Comparison of ENCODE assay signal across 17 cellular contexts in genomic region chr7:118648002-118648401, GRCh38.
DNase-seq lines count a peak whose midpoint lies in the region; ATAC-seq, FAIRE-seq and TF ChIP-seq lines count a peak whose summit lies in the region.
"Had no signal": no experiment of that assay in that cellular context is flagged by ENCODE, and none has a peak within 500 bp of the region (broad histone marks: within the 10 kb centered on the region; RNA-seq: fewer than 3 reads in every experiment).

No MANE protein-coding gene starts in this region.

- H3K79me1 ChIP-seq in H1 (ENCODE audit: low read depth, low read length), result no peaks in the 10 kb centered on the region

- TF ChIP-seq POLR2A in HCT116 (IDR thresholded peaks at IDR 0.05; ENCODE audit: borderline replicate concordance, extremely low read depth, insufficient read depth, insufficient read length) (no peak), H1 (IDR thresholded peaks at IDR 0.05; ENCODE audit: control extremely low read depth in 1 of 2, low read depth in 2 of 2, low read length in 2 of 2) (no peak), upper lobe of left lung (IDR thresholded peaks at IDR 0.05) (no peak)

- no peak overlapping the region for H2AFZ ChIP-seq in HCT116 (ENCODE audit: low read depth, low read length, poor library complexity, severe bottlenecking)
- no peak overlapping the region for H2AFZ ChIP-seq in PC-3 (ENCODE audit: low read length)
- H2AFZ ChIP-seq in H1 (ENCODE audit: low read length), result 0 out of 2 replicates have a peak overlapping the region, but pooled peaks have one; percentile 34
- H2AFZ ChIP-seq: GM23248 had no signal

- BruUV-seq in HCT116 (replicated peaks; lab: Mats Ljungman, UMichigan) (no TSS peak), PC-3 (replicated peaks; lab: Mats Ljungman, UMichigan) (no TSS peak)

- peak; percentile 7 for TF ChIP-seq CTCF in D721Med (IDR thresholded peaks at IDR 0.05; ENCODE audit: insufficient read depth, missing control alignments)
- no peak for TF ChIP-seq CTCF in HCT116 (IDR thresholded peaks at IDR 0.05 in 2 of 3, conservative IDR thresholded peaks at IDR 0.05 in 1 of 3; ENCODE audit: borderline replicate concordance in 1 of 3, insufficient read depth in 1 of 3, low read depth in 2 of 3, low read length in 2 of 3)
- TF ChIP-seq CTCF in PC-3 (conservative IDR thresholded peaks at IDR 0.05; ENCODE audit: low read depth, low read length), result no peak
- no peak for TF ChIP-seq CTCF in H1 (IDR thresholded peaks at IDR 0.05; ENCODE audit: control extremely low read depth in 1 of 3, insufficient read depth in 1 of 3, low read depth in 1 of 3, low read length in 3 of 3)
- TF ChIP-seq CTCF in upper lobe of left lung (IDR thresholded peaks at IDR 0.05), result no peak

- ATAC-seq in HCT116 (no peak), PC-3 (peak; percentile 48; the same call in 1 of the 2 replicates), GM18870 (IDR thresholded peaks at IDR 0.05; ENCODE audit: unreplicated experiment) (no peak), upper lobe of left lung (ENCODE audit: low FRiP score in 2 of 2) (no peak)

- RAD21 ChIA-PET in HCT116 (lab: Charles Lee; ENCODE audit: low non-redundant PET in 1 of 2, low total read pairs in 2 of 2, uncharacterized antibody in 2 of 2, unreplicated experiment in 2 of 2), result no interaction called here

- H4K91ac ChIP-seq in H1 (replicated peaks; ENCODE audit: insufficient read length, low read length), result no peak overlapping the region

- no peaks in the 10 kb centered on the region for H3K9me3 ChIP-seq in HCT116 (ENCODE audit: control insufficient read depth in 1 of 2, insufficient read depth in 1 of 2, low read depth in 1 of 2, low read length in 2 of 2)
- peaks cover 2% of the 10 kb centered on the region; the same call in 1 of the 2 replicates for H3K9me3 ChIP-seq in PC-3 (ENCODE audit: low read length)
- no peaks in the 10 kb centered on the region for H3K9me3 ChIP-seq in H1 (ENCODE audit: insufficient read depth in 2 of 2, low read depth in 1 of 2, low read length in 1 of 2)
- H3K9me3 ChIP-seq in upper lobe of left lung, result no peaks in the 10 kb centered on the region
- H3K9me3 ChIP-seq: Peyer's patch had no signal

- H2BK20ac ChIP-seq in H1 (ENCODE audit: low read length), result no peak overlapping the region

- H3K4me3 ChIP-seq in HCT116 (replicated peaks in 1 of 2; ENCODE audit: low read depth in 1 of 2, low read length in 2 of 2) (no peak overlapping the region), PC-3 (ENCODE audit: low read length) (no peak overlapping the region), H1 (ENCODE audit: extremely low read depth in 1 of 4, insufficient read depth in 2 of 4, low read depth in 3 of 4, low read length in 4 of 4) (no peak overlapping the region), upper lobe of left lung (no peak overlapping the region)
- H3K4me3 ChIP-seq: GM23248, Peyer's patch had no signal

- no peaks in the 10 kb centered on the region for H3K79me2 ChIP-seq in HCT116 (ENCODE audit: insufficient read depth, low read length)
- no peaks in the 10 kb centered on the region for H3K79me2 ChIP-seq in PC-3 (ENCODE audit: low read length)
- H3K79me2 ChIP-seq in H1 (ENCODE audit: control insufficient read depth in 1 of 2, insufficient read depth in 2 of 2, low read length in 2 of 2), result no peaks in the 10 kb centered on the region

- CTCF ChIA-PET in HCT116 (lab: Charles Lee) (no interaction called here), PC-3 (lab: Charles Lee) (no interaction called here), H1 (lab: Charles Lee; ENCODE audit: partially characterized antibody) (no interaction called here)

- no peak overlapping the region for H3K14ac ChIP-seq in H1 (ENCODE audit: insufficient read length)

- WGBS in H1 (ENCODE audit: extremely low coverage in 1 of 2, insufficient coverage in 1 of 2, insufficient read length in 1 of 2, insufficient replicate concordance in 2 of 2, low coverage in 1 of 2, low lambda C conversion rate in 2 of 2, missing lambda C conversion rate in 1 of 2), 2 experiments, result 92% methylated on average over 2 of the region's 2 CpGs; no CpG with 5 or more reads in 1 of the 2 experiments
- 87 to 98% methylated on average over 2 of the region's 2 CpGs for WGBS in upper lobe of left lung, 2 donors

- TF ChIP-seq EP300 in H1 (IDR thresholded peaks at IDR 0.05; ENCODE audit: borderline replicate concordance in 1 of 2, low read depth in 2 of 2, low read length in 2 of 2) (no peak), upper lobe of left lung (IDR thresholded peaks at IDR 0.05) (no peak)

- TF ChIP-seq RAD21 in HCT116 (IDR thresholded peaks at IDR 0.05; ENCODE audit: low read depth), result peak; percentile 27; the same call in 1 of the 2 replicates
- TF ChIP-seq RAD21 in H1 (IDR thresholded peaks at IDR 0.05 in 1 of 2, conservative IDR thresholded peaks at IDR 0.05 in 1 of 2; ENCODE audit: low read depth in 2 of 2, low read length in 2 of 2), result peak; percentile 19 to 41; a peak in 3 of 4 replicates

- no peak overlapping the region for H3K18ac ChIP-seq in H1 (ENCODE audit: extremely low read depth, low read length)

- H4K8ac ChIP-seq in H1 (ENCODE audit: extremely low read depth, insufficient read depth, low read length), result no peak overlapping the region

- no peak overlapping the region for H3K4ac ChIP-seq in H1 (replicated peaks; ENCODE audit: insufficient read length, low read depth, low read length)

- DNase-seq in D721Med (ENCODE audit: insufficient read length, low spot score), result no peak
- DNase-seq in HCT116 (ENCODE audit: low read depth, low spot score), result no peak
- DNase-seq in PC-3, result no peak
- no peak for DNase-seq in H1 (ENCODE audit: low read depth in 1 of 2, low spot score in 2 of 2)
- DNase-seq in upper lobe of left lung, result no peak
- DNase-seq in amniotic stem cell (lab: John Stamatoyannopoulos, UW), result no peak
- no peak for DNase-seq in H4 (ENCODE audit: low spot score)
- DNase-seq: CD8-positive, alpha-beta memory T cell; DMS 273 treated with DMSO at 0.1 percent for 48 hours; GM23248; KG1; NCI-H1436; NCI-H2227 treated with DMSO at 0.1 percent for 48 hours; NCI-H524 treated with DMSO at 0.1 percent for 48 hours; Peyer's patch; SHP77 treated with DMSO at 0.1 percent for 48 hours had no signal

- H3K9ac ChIP-seq in HCT116 (ENCODE audit: low read length) (no peak overlapping the region), PC-3 (ENCODE audit: low read length) (no peak overlapping the region), H1 (replicated peaks in 1 of 4; ENCODE audit: extremely low read depth in 1 of 4, low read depth in 3 of 4, low read length in 3 of 4) (no peak overlapping the region)
- H3K9ac ChIP-seq: GM23248 had no signal

- H3F3A ChIP-seq in PC-3 (ENCODE audit: low read length, unreplicated experiment), result no peaks in the 10 kb centered on the region

- no peak overlapping the region for H2BK120ac ChIP-seq in H1 (replicated peaks; ENCODE audit: low read depth, low read length)

- H3K23me2 ChIP-seq in H1 (ENCODE audit: low read depth, low read length), result no peaks in the 10 kb centered on the region; the same call in 1 of the 2 replicates

- H2BK12ac ChIP-seq in H1 (ENCODE audit: low read depth, low read length), result no peak overlapping the region

- H3K27ac ChIP-seq in HCT116 (ENCODE audit: low read depth, low read length) (no peak overlapping the region), PC-3 (ENCODE audit: low read length) (no peak overlapping the region), H1 (ENCODE audit: low read depth, low read length) (no peak overlapping the region), upper lobe of left lung (no peak overlapping the region)
- H3K27ac ChIP-seq: GM23248, Peyer's patch had no signal

- H3K23ac ChIP-seq in H1 (ENCODE audit: insufficient read length), result no peak overlapping the region

- H4K5ac ChIP-seq in H1 (ENCODE audit: insufficient read length, low read depth, low read length), result no peak overlapping the region

- no peak overlapping the region for H3K56ac ChIP-seq in H1 (replicated peaks; ENCODE audit: insufficient read length, low read depth, low read length)

- no peak overlapping the region for H2BK5ac ChIP-seq in H1 (ENCODE audit: low read depth, low read length)

- H3K9me2 ChIP-seq in HCT116 (ENCODE audit: insufficient read depth) (no peaks in the 10 kb centered on the region), PC-3 (replicated peaks; ENCODE audit: low read length) (no peaks in the 10 kb centered on the region)

- H2BK15ac ChIP-seq in H1 (ENCODE audit: low read length), result no peak overlapping the region

- H4K20me1 ChIP-seq in HCT116 (ENCODE audit: insufficient read depth), result no peaks in the 10 kb centered on the region
- H4K20me1 ChIP-seq in PC-3 (ENCODE audit: low read length), result no peaks in the 10 kb centered on the region
- H4K20me1 ChIP-seq in H1 (replicated peaks in 1 of 2; ENCODE audit: control insufficient read depth in 1 of 2, insufficient read depth in 2 of 2, low read length in 2 of 2), result no peaks in the 10 kb centered on the region

- H3K4me2 ChIP-seq in HCT116 (ENCODE audit: low read length) (no peak overlapping the region), PC-3 (ENCODE audit: low read length) (no peak overlapping the region), H1 (ENCODE audit: insufficient read depth in 1 of 2, low read depth in 2 of 2, low read length in 2 of 2) (no peak overlapping the region)

- H3K4me1 ChIP-seq in HCT116 (ENCODE audit: control insufficient read depth in 1 of 2, insufficient read depth in 2 of 2, low read length in 2 of 2) (no peaks in the 10 kb centered on the region), PC-3 (ENCODE audit: insufficient read depth, low read length) (no peaks in the 10 kb centered on the region), H1 (replicated peaks in 1 of 4; ENCODE audit: control insufficient read depth in 3 of 4, insufficient read depth in 4 of 4, low read length in 3 of 4) (no peaks in the 10 kb centered on the region), upper lobe of left lung (no peaks in the 10 kb centered on the region)
- H3K4me1 ChIP-seq: Peyer's patch had no signal

- H3K27me3 ChIP-seq in HCT116 (ENCODE audit: insufficient read depth, low read length), result no peaks in the 10 kb centered on the region
- H3K27me3 ChIP-seq in PC-3 (ENCODE audit: low read length), result no peaks in the 10 kb centered on the region
- H3K27me3 ChIP-seq in H1 (replicated peaks in 1 of 4; ENCODE audit: control insufficient read depth in 3 of 4, extremely low read depth in 1 of 4, insufficient read depth in 3 of 4, low read length in 3 of 4), result no peaks in the 10 kb centered on the region
- H3K27me3 ChIP-seq in upper lobe of left lung, result no peaks in the 10 kb centered on the region
- H3K27me3 ChIP-seq: Peyer's patch had no signal

- no peak overlapping the region for H2AK5ac ChIP-seq in H1 (ENCODE audit: low read depth, low read length)

- POLR2A ChIA-PET in HCT116 (lab: Charles Lee), result no interaction called here
- POLR2A ChIA-PET in PC-3 (lab: Charles Lee; ENCODE audit: unreplicated experiment), result no interaction called here
- POLR2A ChIA-PET in H1 (lab: Charles Lee; ENCODE audit: partially characterized antibody), result no interaction called here

- no peak for FAIRE-seq in D721Med (lab: Jason Lieb, UNC)
- no peak for FAIRE-seq in H1 (lab: Jason Lieb, UNC)

- intact Hi-C loops in HCT116 (cut with micrococcal nuclease), result no loop called here
- intact Hi-C loops in PC-3 (cut with micrococcal nuclease), result loop anchor here (5.0 to 10.0 kb wide), 3 partner anchors 84 to 296 kb away; no protein-coding TSS in a partner anchor

- no peaks in the 10 kb centered on the region for H3K36me3 ChIP-seq in HCT116 (ENCODE audit: control insufficient read depth in 1 of 2, insufficient read depth in 2 of 2, low read length in 2 of 2)
- no peaks in the 10 kb centered on the region for H3K36me3 ChIP-seq in PC-3 (ENCODE audit: low read depth, low read length)
- H3K36me3 ChIP-seq in H1 (ENCODE audit: control insufficient read depth in 2 of 4, insufficient read depth in 4 of 4, low read length in 3 of 4), result no peaks in the 10 kb centered on the region
- H3K36me3 ChIP-seq in upper lobe of left lung, result no peaks in the 10 kb centered on the region
- H3K36me3 ChIP-seq: Peyer's patch had no signal
